ENCODE assay signal across 8 cellular contexts in the genomic region with DNA sequence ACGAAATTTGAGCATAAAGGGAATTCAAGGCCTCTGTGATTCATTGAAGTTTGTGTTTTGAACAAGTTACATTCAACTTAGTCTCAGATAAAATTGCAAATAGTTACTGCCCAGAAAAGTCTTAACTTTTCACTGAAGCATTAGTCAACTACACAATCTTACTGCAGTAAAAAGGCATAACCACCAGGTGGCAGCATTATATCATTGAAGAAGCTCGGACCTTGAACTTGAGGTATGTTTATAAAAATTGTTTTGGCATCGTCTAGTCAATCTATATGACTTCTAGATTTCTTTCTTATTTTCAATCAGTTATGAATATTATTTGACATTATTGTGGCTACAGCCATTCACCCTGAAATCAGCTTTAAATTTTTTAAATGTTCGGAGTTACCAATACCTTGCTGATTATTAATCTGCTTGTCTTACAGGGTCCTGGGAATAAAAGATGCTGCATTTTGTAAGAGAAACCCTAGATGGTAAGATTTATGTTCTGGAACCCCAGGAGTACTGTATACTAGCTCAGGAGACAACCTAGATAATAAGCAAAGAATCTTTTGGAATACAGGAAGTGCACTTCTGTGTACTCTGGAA.
DNase-seq lines count a peak whose midpoint lies in the region; ATAC-seq and TF ChIP-seq lines count a peak whose summit lies in the region.

No MANE protein-coding gene starts in this region.

- H3K36me3 ChIP-seq in trophoblast cell (ENCODE audit: control insufficient read depth in 1 of 2, insufficient read depth in 2 of 2, low read length in 2 of 2) = no peaks in the 10 kb centered on the region

- no peak overlapping the region for H2BK5ac ChIP-seq in trophoblast cell (ENCODE audit: low read depth, low read length, poor library complexity)

- peak; percentile 24 for DNase-seq in activated naive CD4-positive, alpha-beta T cell treated with Interleukin-2 at 50 U/mL for 16 hours
- no peak for DNase-seq in activated naive CD4-positive, alpha-beta T cell (lab: John Stamatoyannopoulos, UW)
- peak; percentile 40 to 68 for DNase-seq in NCI-H446 (lab: John Stamatoyannopoulos, UW)
- peak; percentile 55 for DNase-seq in activated CD8-positive, alpha-beta T cell treated with anti-CD3 and anti-CD28 coated beads for 36 hours
- peak; percentile 87 for DNase-seq in fibroblast of pulmonary artery (ENCODE audit: low read depth)
- peak; percentile 38 to 86 for DNase-seq in trophoblast cell

- CTCF ChIA-PET in activated CD8-positive, alpha-beta T cell treated with anti-CD3 and anti-CD28 coated beads for 36 hours (lab: Charles Lee) = interaction anchor here (0.7 to 5.0 kb wide), 22 partner anchors 10 to 262 kb away, joined by 3 to 62 read pairs (median 4); a partner anchor contains a TSS

- POLR2A ChIA-PET in activated CD8-positive, alpha-beta T cell treated with anti-CD3 and anti-CD28 coated beads for 36 hours (lab: Charles Lee) = no interaction called here

- no peaks in the 10 kb centered on the region for H3K27me3 ChIP-seq in trophoblast cell (ENCODE audit: insufficient read depth, low read length)

- H3K4me1 Mint-ChIP-seq in activated CD8-positive, alpha-beta T cell treated with anti-CD3 and anti-CD28 coated beads for 36 hours (ENCODE audit: low read depth) = no peaks in the 10 kb centered on the region

- H3K4ac ChIP-seq in trophoblast cell (ENCODE audit: low read depth, low read length) = no peak overlapping the region

- H3K27ac Mint-ChIP-seq in activated CD8-positive, alpha-beta T cell treated with anti-CD3 and anti-CD28 coated beads for 36 hours = no peak overlapping the region

- no peaks in the 10 kb centered on the region for H3K4me1 ChIP-seq in trophoblast cell (ENCODE audit: control insufficient read depth in 1 of 2, insufficient read depth in 2 of 2, low read length in 2 of 2)

- H2BK12ac ChIP-seq in trophoblast cell (ENCODE audit: low read length) = no peak overlapping the region

- peak; percentile 90 for TF ChIP-seq CTCF in activated CD8-positive, alpha-beta T cell treated with anti-CD3 and anti-CD28 coated beads for 36 hours (IDR thresholded peaks at IDR 0.05)
- peak; percentile 76 for TF ChIP-seq CTCF in fibroblast of pulmonary artery (IDR thresholded peaks at IDR 0.05; ENCODE audit: low read length, missing control alignments)

- no peak overlapping the region for H3K4me2 ChIP-seq in trophoblast cell (ENCODE audit: low read length)

- H2AK5ac ChIP-seq in trophoblast cell (ENCODE audit: low read length) = no peak overlapping the region

- WGBS in trophoblast cell (ENCODE audit: extremely low coverage, insufficient coverage, insufficient read length) = no CpG with 5 or more reads among the region's 4 CpGs

- ATAC-seq in HG02642 (IDR thresholded peaks at IDR 0.05; ENCODE audit: poor library complexity, unreplicated experiment) (peak; percentile 51), GM19324 (IDR thresholded peaks at IDR 0.05; ENCODE audit: low FRiP score, unreplicated experiment) (no peak)
- ATAC-seq in activated CD8-positive, alpha-beta T cell treated with anti-CD3 and anti-CD28 coated beads for 36 hours = no peak

- H3K79me2 ChIP-seq in trophoblast cell (ENCODE audit: control insufficient read depth, insufficient read depth, low read length, poor library complexity) = no peaks in the 10 kb centered on the region

- no peak overlapping the region for H4K8ac ChIP-seq in trophoblast cell (ENCODE audit: low read depth, low read length)

- no peak overlapping the region for H2BK120ac ChIP-seq in trophoblast cell (ENCODE audit: insufficient read depth, low read length, poor library complexity)

- H3K9ac ChIP-seq in trophoblast cell (ENCODE audit: low read length) = no peak overlapping the region

- no peaks in the 10 kb centered on the region for H3K27me3 Mint-ChIP-seq in activated CD8-positive, alpha-beta T cell treated with anti-CD3 and anti-CD28 coated beads for 36 hours

- intact Hi-C loops in activated CD8-positive, alpha-beta T cell treated with anti-CD3 and anti-CD28 coated beads for 36 hours (cut with micrococcal nuclease) = loop anchor here (1.0 kb wide), 1 partner anchor 200 kb away; no protein-coding TSS in a partner anchor

- no peak overlapping the region for H4K12ac ChIP-seq in trophoblast cell (ENCODE audit: low read depth, low read length)

- H3K9me3 ChIP-seq in trophoblast cell (ENCODE audit: insufficient read depth, low read depth, low read length) = no peaks in the 10 kb centered on the region

- H3K4me3 Mint-ChIP-seq in activated CD8-positive, alpha-beta T cell treated with anti-CD3 and anti-CD28 coated beads for 36 hours = no peak overlapping the region

- H3K79me1 ChIP-seq in trophoblast cell (ENCODE audit: low read length) = no peaks in the 10 kb centered on the region

- no peak overlapping the region for H3K27ac ChIP-seq in trophoblast cell (ENCODE audit: low read depth, low read length)

- H3K14ac ChIP-seq in trophoblast cell (ENCODE audit: low read length) = no peak overlapping the region

- H3K4me3 ChIP-seq in fibroblast of pulmonary artery (replicated peaks; ENCODE audit: low read depth, low read length) (no peak overlapping the region), trophoblast cell (ENCODE audit: low read depth, low read length) (no peak overlapping the region)

- H3K9me3 Mint-ChIP-seq in activated CD8-positive, alpha-beta T cell treated with anti-CD3 and anti-CD28 coated beads for 36 hours = no peaks in the 10 kb centered on the region

- no peaks in the 10 kb centered on the region for H3K36me3 Mint-ChIP-seq in activated CD8-positive, alpha-beta T cell treated with anti-CD3 and anti-CD28 coated beads for 36 hours (ENCODE audit: low read depth)

- no peak overlapping the region for H3K18ac ChIP-seq in trophoblast cell (ENCODE audit: low read length)

- H2AFZ ChIP-seq in trophoblast cell (ENCODE audit: insufficient read depth, low read length, poor library complexity) = no peak overlapping the region

- H4K91ac ChIP-seq in trophoblast cell (ENCODE audit: low read depth, low read length) = no peak overlapping the region

- no peak overlapping the region for H3K23ac ChIP-seq in trophoblast cell (ENCODE audit: low read length)

Comparison
In these comparisons a context has a peak if more than half of its experiments do, and no peak if none do; other contexts are left out.
1. DNase-seq: peak in activated naive CD4-positive, alpha-beta T cell treated with Interleukin-2 at 50 U/mL for 16 hours (single experiment), NCI-H446 (2 of 2), activated CD8-positive, alpha-beta T cell treated with anti-CD3 and anti-CD28 coated beads for 36 hours (single experiment), fibroblast of pulmonary artery (single experiment) and trophoblast cell (2 of 2); none in activated naive CD4-positive, alpha-beta T cell (0 of 4).